In the genomic region with DNA sequence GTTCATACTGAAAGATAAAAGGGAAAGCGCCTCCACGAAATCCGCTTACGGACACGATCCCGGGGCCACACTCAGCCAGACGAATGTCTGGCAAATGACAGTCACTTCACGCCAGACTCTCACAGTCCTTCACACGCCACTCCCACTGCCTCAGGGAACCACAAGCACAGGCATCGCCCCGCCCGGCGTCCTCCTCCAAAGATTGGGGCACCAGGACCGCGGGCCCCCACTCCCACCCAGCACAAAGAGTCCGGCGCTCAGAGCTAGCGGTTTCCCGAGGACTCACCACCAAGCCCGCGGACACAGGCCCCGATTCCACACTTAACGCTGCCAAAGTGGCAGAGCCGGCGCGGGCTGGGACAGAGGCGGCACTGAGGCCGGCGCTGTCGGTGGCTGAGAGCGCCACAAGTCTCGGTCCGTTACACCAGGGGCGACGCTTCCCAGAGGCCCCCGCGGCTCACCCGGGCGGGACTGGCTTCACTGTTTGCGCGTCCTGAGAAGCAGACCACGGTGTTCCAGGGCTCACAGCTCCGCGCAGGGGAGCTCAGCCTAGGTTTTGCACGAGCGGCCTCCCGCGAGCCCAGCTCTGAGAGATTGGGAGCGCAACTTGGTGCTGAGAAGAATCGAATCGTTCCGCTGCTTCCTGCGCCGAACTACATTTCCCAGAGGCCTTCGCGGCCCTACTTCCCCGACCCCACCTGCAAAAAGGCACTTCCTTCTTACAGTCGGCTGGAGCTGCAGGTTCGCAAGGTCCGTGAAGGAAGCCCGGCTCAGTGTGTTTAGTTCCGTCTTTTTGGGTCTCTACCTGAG, we compare ENCODE assay signal across 8 cellular contexts. TPM values are rescaled to one million over a fixed set of nuclear protein-coding genes. Genes with fewer than 3 reads are reported as not detected.
A peak's percentile ranks its signal among the peaks of the same experiment; 100 is the strongest.
DNase-seq lines count a peak whose midpoint lies in the region; ATAC-seq and TF ChIP-seq lines count a peak whose summit lies in the region.

ZNF569 (minus strand) TSS at position 647 of the 810 bp plus-strand sequence. CDS start 22,523 bp downstream, outside the sequence.

- peaks cover 36% of the 10 kb centered on the region for H3K36me3 Mint-ChIP-seq in activated CD4-positive, alpha-beta T cell treated with anti-CD3 and anti-CD28 coated beads for 36 hours (ENCODE audit: low read depth)

- intact Hi-C loops in activated CD4-positive, alpha-beta T cell treated with anti-CD3 and anti-CD28 coated beads for 36 hours (cut with DNase I, micrococcal nuclease): loop anchor here (1.0 to 5.0 kb wide), 14 partner anchors 96 to 894 kb away; partner anchors contain the start of genes ZNF568 (in 2 of the 2), ZNF790 (in 2 of the 2), ZNF829 (in 2 of the 2) and KCNK6 (in 1 of the 2)

- POLR2A ChIA-PET in AG04450 (lab: Yijun Ruan, JAX): interaction anchor here (0.7 to 1.3 kb wide), 4 partner anchors 96 to 249 kb away, joined by 3 to 12 read pairs (median 6); partner anchors contain the start of genes ZNF383 and ZNF527
- POLR2A ChIA-PET in activated CD4-positive, alpha-beta T cell treated with anti-CD3 and anti-CD28 coated beads for 36 hours (lab: Charles Lee): interaction anchor here (0.6 to 1.5 kb wide), 5 partner anchors 39 to 584 kb away, joined by 3 to 8 read pairs (median 4); partner anchors contain the start of genes ZNF527, ZNF540, ZNF571 and ZNF793

- peak within 1 kb of the TSS; percentile 95 for H3K27ac Mint-ChIP-seq in activated CD4-positive, alpha-beta T cell treated with anti-CD3 and anti-CD28 coated beads for 36 hours

- peak within 1 kb of the TSS; percentile 94 for H3K4me3 Mint-ChIP-seq in activated CD4-positive, alpha-beta T cell treated with anti-CD3 and anti-CD28 coated beads for 36 hours

- H3K27me3 Mint-ChIP-seq in activated CD4-positive, alpha-beta T cell treated with anti-CD3 and anti-CD28 coated beads for 36 hours: no peaks in the 10 kb centered on the region

- CTCF ChIA-PET in AG04450 (lab: Charles Lee): no interaction called here
- CTCF ChIA-PET in activated CD4-positive, alpha-beta T cell treated with anti-CD3 and anti-CD28 coated beads for 36 hours (lab: Charles Lee): interaction anchor here (0.7 to 1.1 kb wide), 3 partner anchors 85 to 1391 kb away, joined by 3 read pairs; no protein-coding TSS in a partner anchor

- peak within 1 kb of the TSS; percentile 63 for H3K27ac ChIP-seq in AG04450 (ENCODE audit: low read depth, low read length)

- no peaks in the 10 kb centered on the region for H3K27me3 ChIP-seq in AG04450 (ENCODE audit: control insufficient read depth, insufficient read depth, low read length)

- H3K9me3 ChIP-seq in AG04450 (ENCODE audit: control insufficient read depth, insufficient read depth, low read length): peaks cover 35% of the 10 kb centered on the region

- peak; percentile 75 for ATAC-seq in GM18907 (IDR thresholded peaks at IDR 0.05; ENCODE audit: unreplicated experiment)
- ATAC-seq in HG03159 (IDR thresholded peaks at IDR 0.05; ENCODE audit: unreplicated experiment): peak; percentile 69
- ATAC-seq in activated CD4-positive, alpha-beta T cell treated with anti-CD3 and anti-CD28 coated beads for 36 hours: peak; percentile 71

- peaks cover 31% of the 10 kb centered on the region for H3K4me1 Mint-ChIP-seq in activated CD4-positive, alpha-beta T cell treated with anti-CD3 and anti-CD28 coated beads for 36 hours

- DNase-seq in AG04450 (ENCODE audit: low read depth, low spot score): peak; percentile 85
- peak; percentile 99 for DNase-seq in NCI-H345 treated with DMSO at 0.1 percent for 48 hours (lab: John Stamatoyannopoulos, UW; ENCODE audit: unreplicated experiment)
- peak; percentile 93 for DNase-seq in activated CD4-positive, alpha-beta T cell treated with anti-CD3 and anti-CD28 coated beads for 36 hours
- peak; percentile 98 for DNase-seq in choroid plexus epithelial cell (ENCODE audit: low read depth)
- peak; percentile 82 for DNase-seq in kidney glomerular epithelial cell (lab: John Stamatoyannopoulos, UW)
- peak; percentile 78 to 79 for DNase-seq in stimulated activated CD4-positive, alpha-beta T cell treated with anti-CD3 and anti-CD28 coated beads, Interleukin-15, amount 100 ng/mL, for 48 hours (ENCODE audit: low read depth in 2 of 2)

- peaks cover 17% of the 10 kb centered on the region for H3K9me3 Mint-ChIP-seq in activated CD4-positive, alpha-beta T cell treated with anti-CD3 and anti-CD28 coated beads for 36 hours (ENCODE audit: low read depth)

- H3K4me3 ChIP-seq in AG04450 (ENCODE audit: low read depth, low read length) (peak within 1 kb of the TSS; percentile 87), choroid plexus epithelial cell (ENCODE audit: low read depth, low read length) (peak within 1 kb of the TSS; percentile 98)

- TF ChIP-seq CTCF in AG04450 (IDR thresholded peaks at IDR 0.05; ENCODE audit: low read depth, low read length) (no peak), choroid plexus epithelial cell (conservative IDR thresholded peaks at IDR 0.05; ENCODE audit: low read depth, low read length) (peak; percentile 4)

RNA-seq across cellular contexts. Expression of gene ZNF569, which starts in this region (rescaled TPM):
- polyA plus RNA-seq in AG04450 (2011; rRNA removed): 3.2 and 4.0 TPM in 2 replicates
- polyA minus RNA-seq in AG04450 (2011; rRNA and poly(A)+ RNA removed): 2.6 and 5.2 TPM in 2 replicates
- total RNA-seq in activated CD4-positive, alpha-beta T cell treated with anti-CD3 and anti-CD28 coated beads for 36 hours: 1 to 10 TPM; 7.4 to 9.1 TPM

Comparison
In these comparisons a context has a peak if more than half of its experiments do, and no peak if none do; other contexts are left out.
1. Peak in every context shown above with its lines: DNase-seq, ATAC-seq, H3K4me3 ChIP-seq and H3K27ac ChIP-seq.